Comparison of ENCODE assay signal across 1 cellular context in genomic region chr14:56333361-56334279, GRCh38.
TF ChIP-seq lines count a peak whose summit lies in the region.

No MANE protein-coding gene starts in this region.

TF ChIP-seq in HepG2, 621 proteins besides CTCF, POLR2A, EP300 and RAD21 (continued from another document and continues in another):
- TF ChIP-seq ZNF646 (CRISPR knock-in tag; IDR thresholded peaks at IDR 0.05) (no peak), ZNF382 (CRISPR knock-in tag; IDR thresholded peaks at IDR 0.05; ENCODE audit: borderline replicate concordance) (no peak), ZNF224 (CRISPR knock-in tag; IDR thresholded peaks at IDR 0.05) (no peak), MIER2 (CRISPR knock-in tag; IDR thresholded peaks at IDR 0.05) (no peak), ZNF614 (CRISPR knock-in tag; IDR thresholded peaks at IDR 0.05; ENCODE audit: borderline replicate concordance) (no peak), TEAD2 (CRISPR knock-in tag; IDR thresholded peaks at IDR 0.05) (no peak), ETV6 (CRISPR knock-in tag; conservative IDR thresholded peaks at IDR 0.05) (no peak), ZNF207 (IDR thresholded peaks at IDR 0.05; ENCODE audit: borderline replicate concordance) (no peak), GTF2F1 (IDR thresholded peaks at IDR 0.05; ENCODE audit: low read length) (no peak), TCF7L2 (IDR thresholded peaks at IDR 0.05; ENCODE audit: low read depth, low read length) (no peak), ZGPAT (CRISPR knock-in tag; IDR thresholded peaks at IDR 0.05) (0 out of 2 replicates have a peak, but pooled peaks have one; percentile 14), RBM22 (optimal IDR thresholded peaks at IDR 0.05; ENCODE audit: low read length) (no peak), FOXA1 (IDR thresholded peaks at IDR 0.05) (no peak), FOXA1 (CRISPR knock-in tag; IDR thresholded peaks at IDR 0.05) (peak; percentile 54), ARNTL (CRISPR knock-in tag; IDR thresholded peaks at IDR 0.05) (no peak), MAX (IDR thresholded peaks at IDR 0.05) (no peak), ETV5 (CRISPR knock-in tag; IDR thresholded peaks at IDR 0.05; ENCODE audit: borderline replicate concordance) (peak; percentile 65; the same call in 1 of the 2 replicates), FOXA3 (CRISPR knock-in tag; IDR thresholded peaks at IDR 0.05) (peak; percentile 82), ZNF619 (CRISPR knock-in tag; IDR thresholded peaks at IDR 0.05) (no peak), ZNF235 (CRISPR knock-in tag; IDR thresholded peaks at IDR 0.05; ENCODE audit: borderline replicate concordance) (no peak), ZFYVE20 (CRISPR knock-in tag; IDR thresholded peaks at IDR 0.05; ENCODE audit: borderline replicate concordance, low read depth) (no peak), NR1H2 (CRISPR knock-in tag; IDR thresholded peaks at IDR 0.05; ENCODE audit: borderline replicate concordance, low read depth) (no peak), HMG20A (CRISPR knock-in tag; IDR thresholded peaks at IDR 0.05; ENCODE audit: borderline replicate concordance) (no peak), ELF4 (CRISPR knock-in tag; IDR thresholded peaks at IDR 0.05; ENCODE audit: borderline replicate concordance) (no peak), CBX1 (IDR thresholded peaks at IDR 0.05; ENCODE audit: low read depth) (no peak), PHF5A (CRISPR knock-in tag; IDR thresholded peaks at IDR 0.05; ENCODE audit: low read depth, unreplicated experiment) (no peak), ZNF597 (CRISPR knock-in tag; IDR thresholded peaks at IDR 0.05) (no peak), MYC (CRISPR knock-in tag; IDR thresholded peaks at IDR 0.05; ENCODE audit: borderline replicate concordance) (no peak), ZNF772 (CRISPR knock-in tag; IDR thresholded peaks at IDR 0.05) (no peak), ZSCAN20 (CRISPR knock-in tag; IDR thresholded peaks at IDR 0.05; ENCODE audit: borderline replicate concordance) (no peak), ZNF260 (CRISPR knock-in tag; IDR thresholded peaks at IDR 0.05; ENCODE audit: borderline replicate concordance, low read depth) (no peak), IKZF5 (CRISPR knock-in tag; IDR thresholded peaks at IDR 0.05) (no peak), ZNF263 (CRISPR knock-in tag; IDR thresholded peaks at IDR 0.05) (peak; percentile 58; the same call in 1 of the 2 replicates), ZNF768 (CRISPR knock-in tag; IDR thresholded peaks at IDR 0.05) (no peak), CEBPG (CRISPR knock-in tag; IDR thresholded peaks at IDR 0.05) (no peak), TCF7 (IDR thresholded peaks at IDR 0.05; ENCODE audit: low read depth) (no peak), ZMYM4 (CRISPR knock-in tag; IDR thresholded peaks at IDR 0.05) (no peak), NFYB (CRISPR knock-in tag; IDR thresholded peaks at IDR 0.05) (no peak), ZNF468 (CRISPR knock-in tag; IDR thresholded peaks at IDR 0.05) (no peak), ZFP36L1 (CRISPR knock-in tag; IDR thresholded peaks at IDR 0.05) (no peak), ZNF780A (CRISPR knock-in tag; IDR thresholded peaks at IDR 0.05) (no peak), CSRNP2 (CRISPR knock-in tag; conservative IDR thresholded peaks at IDR 0.05; ENCODE audit: low read depth) (no peak), ELF3 (CRISPR knock-in tag; IDR thresholded peaks at IDR 0.05) (peak; percentile 80)
- TF ChIP-seq, protein P1, sequence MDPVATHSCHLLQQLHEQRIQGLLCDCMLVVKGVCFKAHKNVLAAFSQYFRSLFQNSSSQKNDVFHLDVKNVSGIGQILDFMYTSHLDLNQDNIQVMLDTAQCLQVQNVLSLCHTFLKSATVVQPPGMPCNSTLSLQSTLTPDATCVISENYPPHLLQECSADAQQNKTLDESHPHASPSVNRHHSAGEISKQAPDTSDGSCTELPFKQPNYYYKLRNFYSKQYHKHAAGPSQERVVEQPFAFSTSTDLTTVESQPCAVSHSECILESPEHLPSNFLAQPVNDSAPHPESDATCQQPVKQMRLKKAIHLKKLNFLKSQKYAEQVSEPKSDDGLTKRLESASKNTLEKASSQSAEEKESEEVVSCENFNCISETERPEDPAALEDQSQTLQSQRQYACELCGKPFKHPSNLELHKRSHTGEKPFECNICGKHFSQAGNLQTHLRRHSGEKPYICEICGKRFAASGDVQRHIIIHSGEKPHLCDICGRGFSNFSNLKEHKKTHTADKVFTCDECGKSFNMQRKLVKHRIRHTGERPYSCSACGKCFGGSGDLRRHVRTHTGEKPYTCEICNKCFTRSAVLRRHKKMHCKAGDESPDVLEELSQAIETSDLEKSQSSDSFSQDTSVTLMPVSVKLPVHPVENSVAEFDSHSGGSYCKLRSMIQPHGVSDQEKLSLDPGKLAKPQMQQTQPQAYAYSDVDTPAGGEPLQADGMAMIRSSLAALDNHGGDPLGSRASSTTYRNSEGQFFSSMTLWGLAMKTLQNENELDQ (CRISPR knock-in tag; IDR thresholded peaks at IDR 0.05; ENCODE audit: borderline replicate concordance) = no peak
- TF ChIP-seq, protein P2, sequence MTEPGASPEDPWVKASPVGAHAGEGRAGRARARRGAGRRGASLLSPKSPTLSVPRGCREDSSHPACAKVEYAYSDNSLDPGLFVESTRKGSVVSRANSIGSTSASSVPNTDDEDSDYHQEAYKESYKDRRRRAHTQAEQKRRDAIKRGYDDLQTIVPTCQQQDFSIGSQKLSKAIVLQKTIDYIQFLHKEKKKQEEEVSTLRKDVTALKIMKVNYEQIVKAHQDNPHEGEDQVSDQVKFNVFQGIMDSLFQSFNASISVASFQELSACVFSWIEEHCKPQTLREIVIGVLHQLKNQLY (CRISPR knock-in tag; IDR thresholded peaks at IDR 0.05) = no peak
- TF ChIP-seq, protein P3, sequence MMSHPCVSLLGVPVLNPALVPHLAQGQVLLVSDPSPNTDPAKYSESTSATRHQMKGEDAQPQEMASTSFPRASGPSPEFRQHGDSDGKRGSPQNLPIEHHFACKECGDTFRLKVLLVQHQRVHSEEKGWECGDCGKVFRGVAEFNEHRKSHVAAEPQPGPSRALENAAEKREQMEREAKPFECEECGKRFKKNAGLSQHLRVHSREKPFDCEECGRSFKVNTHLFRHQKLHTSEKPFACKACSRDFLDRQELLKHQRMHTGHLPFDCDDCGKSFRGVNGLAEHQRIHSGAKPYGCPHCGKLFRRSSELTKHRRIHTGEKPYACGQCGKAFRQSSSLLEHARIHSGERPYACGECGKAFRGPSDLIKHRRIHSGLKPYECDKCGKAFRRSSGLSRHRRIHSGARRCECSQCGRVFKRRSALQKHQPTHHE (CRISPR knock-in tag; IDR thresholded peaks at IDR 0.05; ENCODE audit: borderline replicate concordance) = no peak
- TF ChIP-seq, protein P4, sequence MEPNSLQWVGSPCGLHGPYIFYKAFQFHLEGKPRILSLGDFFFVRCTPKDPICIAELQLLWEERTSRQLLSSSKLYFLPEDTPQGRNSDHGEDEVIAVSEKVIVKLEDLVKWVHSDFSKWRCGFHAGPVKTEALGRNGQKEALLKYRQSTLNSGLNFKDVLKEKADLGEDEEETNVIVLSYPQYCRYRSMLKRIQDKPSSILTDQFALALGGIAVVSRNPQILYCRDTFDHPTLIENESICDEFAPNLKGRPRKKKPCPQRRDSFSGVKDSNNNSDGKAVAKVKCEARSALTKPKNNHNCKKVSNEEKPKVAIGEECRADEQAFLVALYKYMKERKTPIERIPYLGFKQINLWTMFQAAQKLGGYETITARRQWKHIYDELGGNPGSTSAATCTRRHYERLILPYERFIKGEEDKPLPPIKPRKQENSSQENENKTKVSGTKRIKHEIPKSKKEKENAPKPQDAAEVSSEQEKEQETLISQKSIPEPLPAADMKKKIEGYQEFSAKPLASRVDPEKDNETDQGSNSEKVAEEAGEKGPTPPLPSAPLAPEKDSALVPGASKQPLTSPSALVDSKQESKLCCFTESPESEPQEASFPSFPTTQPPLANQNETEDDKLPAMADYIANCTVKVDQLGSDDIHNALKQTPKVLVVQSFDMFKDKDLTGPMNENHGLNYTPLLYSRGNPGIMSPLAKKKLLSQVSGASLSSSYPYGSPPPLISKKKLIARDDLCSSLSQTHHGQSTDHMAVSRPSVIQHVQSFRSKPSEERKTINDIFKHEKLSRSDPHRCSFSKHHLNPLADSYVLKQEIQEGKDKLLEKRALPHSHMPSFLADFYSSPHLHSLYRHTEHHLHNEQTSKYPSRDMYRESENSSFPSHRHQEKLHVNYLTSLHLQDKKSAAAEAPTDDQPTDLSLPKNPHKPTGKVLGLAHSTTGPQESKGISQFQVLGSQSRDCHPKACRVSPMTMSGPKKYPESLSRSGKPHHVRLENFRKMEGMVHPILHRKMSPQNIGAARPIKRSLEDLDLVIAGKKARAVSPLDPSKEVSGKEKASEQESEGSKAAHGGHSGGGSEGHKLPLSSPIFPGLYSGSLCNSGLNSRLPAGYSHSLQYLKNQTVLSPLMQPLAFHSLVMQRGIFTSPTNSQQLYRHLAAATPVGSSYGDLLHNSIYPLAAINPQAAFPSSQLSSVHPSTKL (CRISPR knock-in tag; IDR thresholded peaks at IDR 0.05) = peak; percentile 46; the same call in 1 of the 2 replicates
